9 cellular contexts compared by ENCODE assay signal in genomic region chr3:32109256-32109655, GRCh38.
DNase-seq lines count a peak whose midpoint lies in the region; ATAC-seq lines count a peak whose summit lies in the region.
"Had no signal": no experiment of that assay in that cellular context is flagged by ENCODE, and none has a peak within 500 bp of the region (broad histone marks: within the 10 kb centered on the region; RNA-seq: fewer than 3 reads in every experiment).

No MANE protein-coding gene starts in this region.

- H3K27me3 ChIP-seq in muscle layer of colon (ENCODE audit: control insufficient read depth in 1 of 2, insufficient read depth in 2 of 2, low read length in 2 of 2) = no peaks in the 10 kb centered on the region

- H3K4me3 ChIP-seq in muscle layer of colon (ENCODE audit: low read depth in 1 of 2, low read length in 2 of 2) = no peak overlapping the region

- H3K36me3 ChIP-seq in muscle layer of colon (ENCODE audit: insufficient read depth, low read length) = no peaks in the 10 kb centered on the region

- no peak for ATAC-seq in HG03460 (IDR thresholded peaks at IDR 0.05; ENCODE audit: unreplicated experiment)
- no peak for ATAC-seq in HG02973 (IDR thresholded peaks at IDR 0.05; ENCODE audit: unreplicated experiment)

- H3K9me3 ChIP-seq in muscle layer of colon (ENCODE audit: low read length) = no peaks in the 10 kb centered on the region

- H3K27ac ChIP-seq in muscle layer of colon (ENCODE audit: low read depth, low read length) = peak overlapping the region; percentile 53

- DNase-seq in Ammon's horn (ENCODE audit: low spot score) = peak; percentile 89
- DNase-seq in NCI-H524 treated with DMSO at 0.1 percent for 48 hours (lab: John Stamatoyannopoulos, UW) = peak; percentile 55
- DNase-seq in fibroblast of gingiva (ENCODE audit: low read depth) = peak; percentile 98
- DNase-seq in kidney glomerular epithelial cell (lab: John Stamatoyannopoulos, UW) = no peak
- DNase-seq in NCI-H1694 (lab: John Stamatoyannopoulos, UW) = no peak
- DNase-seq: effector CD8-positive, alpha-beta T cell had no signal

- H3K9ac ChIP-seq in muscle layer of colon (ENCODE audit: low read length) = no peak overlapping the region

- peaks cover 28% of the 10 kb centered on the region for H3K4me1 ChIP-seq in muscle layer of colon (ENCODE audit: insufficient read depth, low read length)

Comparison
In these comparisons a context has a peak if more than half of its experiments do, and no peak if none do; other contexts are left out.
1. DNase-seq: peak in Ammon's horn (single experiment), NCI-H524 treated with DMSO at 0.1 percent for 48 hours (single experiment) and fibroblast of gingiva (single experiment); none in kidney glomerular epithelial cell (single experiment) and NCI-H1694 (single experiment).